Comparison of ENCODE assay signal across 8 cellular contexts in genomic region chr17:41835800-41836549, GRCh38. TPM values are rescaled to one million over a fixed set of nuclear protein-coding genes. Genes with fewer than 3 reads are reported as not detected.
DNase-seq lines count a peak whose midpoint lies in the region; ATAC-seq and TF ChIP-seq lines count a peak whose summit lies in the region.

NT5C3B (minus strand) TSS chr17:41836232; CDS start chr17:41836193, 39 bp downstream.

- H3K27ac Mint-ChIP-seq in activated naive CD4-positive, alpha-beta T cell treated with anti-CD3 and anti-CD28 coated beads, Interleukin-2, amount 10 ng/mL, durations not matched to agents 7 days and 5 days, result peak within 1 kb of the TSS; percentile 74
- peak within 1 kb of the TSS; percentile 50 for H3K27ac Mint-ChIP-seq in osteocyte (ENCODE audit: unreplicated experiment)

- H3K4me3 ChIP-seq in GM08714 (ENCODE audit: low read length), result peak within 1 kb of the TSS; percentile 92
- H3K4me3 ChIP-seq in SJCRH30, result peak within 1 kb of the TSS; percentile 93
- peak within 1 kb of the TSS; percentile 61 to 93 (median 93) for H3K4me3 ChIP-seq in thyroid gland (replicated peaks in 1 of 3)

- 1% methylated on average over 16 to 48 of the region's 72 CpGs for WGBS in thyroid gland, 2 donors

- H3K27me3 Mint-ChIP-seq in activated naive CD4-positive, alpha-beta T cell treated with anti-CD3 and anti-CD28 coated beads, Interleukin-2, amount 10 ng/mL, durations not matched to agents 7 days and 5 days, result peaks cover 37% of the 10 kb centered on the region
- no peaks in the 10 kb centered on the region for H3K27me3 Mint-ChIP-seq in osteocyte (ENCODE audit: unreplicated experiment)

- intact Hi-C loops in head of caudate nucleus (cut with DNase I) (no loop called here), thyroid gland (cut with DNase I) (no loop called here)

- H3K4me1 ChIP-seq in SJCRH30 (no peaks in the 10 kb centered on the region), thyroid gland (peaks cover 19 to 21% of the 10 kb centered on the region in 2 donors)

- peaks cover 17% of the 10 kb centered on the region for H3K36me3 ChIP-seq in SJCRH30
- peaks cover 0 to 11% of the 10 kb centered on the region in 2 donors for H3K36me3 ChIP-seq in thyroid gland

- peaks cover 7% of the 10 kb centered on the region for H3K36me3 Mint-ChIP-seq in activated naive CD4-positive, alpha-beta T cell treated with anti-CD3 and anti-CD28 coated beads, Interleukin-2, amount 10 ng/mL, durations not matched to agents 7 days and 5 days
- H3K36me3 Mint-ChIP-seq in osteocyte (ENCODE audit: unreplicated experiment), result peaks cover 8% of the 10 kb centered on the region

- peak in 1 of 2 donors; percentile 62 for TF ChIP-seq POLR2A in thyroid gland (IDR thresholded peaks at IDR 0.05)

- no peaks in the 10 kb centered on the region for H3K9me3 Mint-ChIP-seq in activated naive CD4-positive, alpha-beta T cell treated with anti-CD3 and anti-CD28 coated beads, Interleukin-2, amount 10 ng/mL, durations not matched to agents 7 days and 5 days
- H3K9me3 Mint-ChIP-seq in osteocyte (ENCODE audit: unreplicated experiment), result no peaks in the 10 kb centered on the region

- H3K27me3 ChIP-seq in SJCRH30 (no peaks in the 10 kb centered on the region), thyroid gland (no peaks in the 10 kb centered on the region)

- peak within 1 kb of the TSS; percentile 78 for H3K4me3 Mint-ChIP-seq in activated naive CD4-positive, alpha-beta T cell treated with anti-CD3 and anti-CD28 coated beads, Interleukin-2, amount 10 ng/mL, durations not matched to agents 7 days and 5 days
- peak within 1 kb of the TSS; percentile 78 for H3K4me3 Mint-ChIP-seq in osteocyte (ENCODE audit: unreplicated experiment)

- CTCF ChIA-PET in activated naive CD4-positive, alpha-beta T cell treated with anti-CD3 and anti-CD28 coated beads, Interleukin-2, amount 10 ng/mL, durations not matched to agents 7 days and 5 days (lab: Charles Lee), result interaction anchor here (1.3 kb wide), 1 partner anchor 24 kb away, joined by 4 read pairs; the partner anchor contains the start of gene P3H4

- H3K27ac ChIP-seq in SJCRH30 (peak within 1 kb of the TSS; percentile 39), thyroid gland (peak within 1 kb of the TSS; percentile 79 to 92 (median 88))

- DNase-seq in SJCRH30 (peak; percentile 66 to 74), head of caudate nucleus (peak in 40 of 42 donors; percentile 21 to 85 (median 68)), osteocyte (ENCODE audit: extremely low spot score, unreplicated experiment) (no peak), thyroid gland (peak; percentile 63 to 69), SIG-M5 (lab: John Stamatoyannopoulos, UW) (no peak)
- peak; percentile 64 for DNase-seq in activated naive CD4-positive, alpha-beta T cell treated with anti-CD3 and anti-CD28 coated beads, Interleukin-2, amount 10 ng/mL, durations not matched to agents 7 days and 5 days

- peaks cover 16% of the 10 kb centered on the region for H3K4me1 Mint-ChIP-seq in activated naive CD4-positive, alpha-beta T cell treated with anti-CD3 and anti-CD28 coated beads, Interleukin-2, amount 10 ng/mL, durations not matched to agents 7 days and 5 days
- H3K4me1 Mint-ChIP-seq in osteocyte (ENCODE audit: unreplicated experiment), result peaks cover 15% of the 10 kb centered on the region

- TF ChIP-seq CTCF in osteocyte (IDR thresholded peaks at IDR 0.05) (no peak), thyroid gland (IDR thresholded peaks at IDR 0.05) (no peak)

- no peaks in the 10 kb centered on the region for H3K9me3 ChIP-seq in SJCRH30 (replicated peaks)
- H3K9me3 ChIP-seq in thyroid gland, result no peaks in the 10 kb centered on the region

- peak; percentile 43 for ATAC-seq in HG02884 (IDR thresholded peaks at IDR 0.05; ENCODE audit: unreplicated experiment)

RNA-seq across cellular contexts. Expression of gene NT5C3B, which starts in this region (rescaled TPM):
- total RNA-seq in SJCRH30 (2014; rRNA removed; shearing (Covaris generic)), result 115 and 120 TPM in 2 replicates
- total RNA-seq in osteocyte (58.9 and 63.6 TPM in 2 replicates), thyroid gland (100 to 1,000 TPM in 2 of 4 donors, 10 to 100 TPM in 2; 97.3 to 132 (median 110) TPM)

Comparison
In these comparisons a context has a peak if more than half of its experiments do, and no peak if none do; other contexts are left out.
1. DNase-seq: peak in SJCRH30 (2 of 2), activated naive CD4-positive, alpha-beta T cell treated with anti-CD3 and anti-CD28 coated beads, Interleukin-2, amount 10 ng/mL, durations not matched to agents 7 days and 5 days (single experiment), head of caudate nucleus (40 of 42) and thyroid gland (2 of 2); none in osteocyte (single experiment) and SIG-M5 (single experiment).
2. Peak in every context shown above with its lines, with median percentiles within 50 percentile points of each other: H3K4me3 ChIP-seq.